ENCODE assay signal across 9 cellular contexts in the genomic region with DNA sequence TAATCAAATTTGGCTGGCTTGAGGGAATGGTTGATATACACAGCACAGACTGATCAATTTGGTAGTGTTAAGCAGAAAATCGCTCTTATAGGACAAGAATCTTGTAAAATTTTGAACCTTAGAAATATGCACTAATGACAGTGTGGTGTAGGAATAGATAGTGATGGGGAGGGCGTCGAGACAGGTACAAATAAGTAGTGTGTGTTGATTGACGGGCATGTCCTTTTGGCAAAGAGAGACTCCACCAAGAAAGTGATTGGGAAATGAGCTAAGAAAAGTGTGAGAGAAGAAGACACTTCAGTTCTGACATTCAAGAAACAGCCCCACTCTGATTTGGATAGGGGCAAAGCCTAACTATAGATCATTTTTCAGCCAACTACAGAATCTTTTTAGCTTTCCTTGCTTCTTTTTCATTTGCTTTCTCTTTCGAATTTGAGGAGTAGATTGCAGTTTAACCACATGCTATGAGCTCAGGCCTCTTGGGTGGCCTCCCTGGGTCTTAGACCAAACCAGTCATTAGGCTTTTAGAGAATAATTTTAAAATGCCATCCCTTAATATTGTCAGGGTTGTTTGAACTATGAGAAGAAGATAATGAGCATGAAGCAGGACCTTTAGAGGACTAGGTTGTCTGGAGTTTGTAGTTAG.
DNase-seq lines count a peak whose midpoint lies in the region; ATAC-seq, FAIRE-seq and TF ChIP-seq lines count a peak whose summit lies in the region.
"Had no signal": no experiment of that assay in that cellular context is flagged by ENCODE, and none has a peak within 500 bp of the region (broad histone marks: within the 10 kb centered on the region; RNA-seq: fewer than 3 reads in every experiment).

No MANE protein-coding gene starts in this region.

- H3K56ac ChIP-seq in H9 (ENCODE audit: insufficient read length, low read depth, low read length): no peak overlapping the region

- TF ChIP-seq CTCF in fibroblast of lung (conservative IDR thresholded peaks at IDR 0.05 in 1 of 2, IDR thresholded peaks at IDR 0.05 in 1 of 2; ENCODE audit: low read depth in 1 of 2, low read length in 2 of 2) (no peak), vagina (IDR thresholded peaks at IDR 0.05) (no peak), H9 (conservative IDR thresholded peaks at IDR 0.05) (no peak)

- no peaks in the 10 kb centered on the region for H4K20me1 ChIP-seq in fibroblast of lung (ENCODE audit: control insufficient read depth, extremely low read depth, insufficient read depth, low read length)
- H4K20me1 ChIP-seq in H9 (ENCODE audit: control insufficient read depth, insufficient read depth, insufficient read length): no peaks in the 10 kb centered on the region

- peak overlapping the region; percentile 2 for H3K4me3 Mint-ChIP-seq in activated naive CD4-positive, alpha-beta T cell treated with anti-CD3 and anti-CD28 coated beads, Interleukin-2, amount 50 U/mL, for 24 hours
- H3K4me3 Mint-ChIP-seq in H9: no peak overlapping the region

- peaks cover 66% of the 10 kb centered on the region for H3K4me1 Mint-ChIP-seq in activated naive CD4-positive, alpha-beta T cell treated with anti-CD3 and anti-CD28 coated beads, Interleukin-2, amount 50 U/mL, for 24 hours
- peaks cover 8 to 12% of the 10 kb centered on the region in 2 experiments for H3K4me1 Mint-ChIP-seq in H9

- FAIRE-seq in GM12892 (lab: Jason Lieb, UNC): no peak

- H2BK15ac ChIP-seq in H9 (ENCODE audit: low read depth, low read length): no peak overlapping the region

- H2BK20ac ChIP-seq in H9 (ENCODE audit: low read depth, low read length, poor library complexity, severe bottlenecking): no peak overlapping the region

- H3K36me3 ChIP-seq in fibroblast of lung (ENCODE audit: control insufficient read depth, insufficient read depth, low read length) (no peaks in the 10 kb centered on the region), vagina (no peaks in the 10 kb centered on the region)

- H3K14ac ChIP-seq in H9 (ENCODE audit: insufficient read depth, low read length): no peak overlapping the region

- H3K27me3 Mint-ChIP-seq in activated naive CD4-positive, alpha-beta T cell treated with anti-CD3 and anti-CD28 coated beads, Interleukin-2, amount 50 U/mL, for 24 hours: no peaks in the 10 kb centered on the region
- peaks cover 1% of the 10 kb centered on the region; the same call in 1 of the 2 replicates for H3K27me3 Mint-ChIP-seq in H9 (ENCODE audit: low read depth)

- H3K4me2 ChIP-seq in fibroblast of lung (ENCODE audit: extremely low read depth, insufficient read depth, low read length): peak overlapping the region; percentile 51
- no peak overlapping the region for H3K4me2 ChIP-seq in H9 (ENCODE audit: insufficient read depth, insufficient read length, low read length)

- no peak overlapping the region for H2AK5ac ChIP-seq in H9 (ENCODE audit: insufficient read length, low read length)

- intact Hi-C loops in vagina (cut with DNase I): no loop called here

- no peaks in the 10 kb centered on the region for H3K79me1 ChIP-seq in H9 (ENCODE audit: insufficient read depth, low read depth, low read length, poor library complexity, severe bottlenecking)

- H3K79me2 ChIP-seq in fibroblast of lung (ENCODE audit: control insufficient read depth, insufficient read depth, low read length): no peaks in the 10 kb centered on the region
- H3K79me2 ChIP-seq in H9 (ENCODE audit: insufficient read depth, low read length): 0 out of 2 replicates have a peak, but pooled peaks cover 4% of the 10 kb centered on the region

- no peak overlapping the region for H3K23ac ChIP-seq in H9 (ENCODE audit: insufficient read length, low read depth, low read length)

- H2BK120ac ChIP-seq in H9 (ENCODE audit: low read depth, low read length, poor library complexity, severe bottlenecking): no peak overlapping the region

- H3K36me3 Mint-ChIP-seq in activated naive CD4-positive, alpha-beta T cell treated with anti-CD3 and anti-CD28 coated beads, Interleukin-2, amount 50 U/mL, for 24 hours: peaks cover 9% of the 10 kb centered on the region
- 0 out of 7 replicates have a peak, but pooled peaks cover 0 to 4% (median 3%) of the 10 kb centered on the region in 3 experiments for H3K36me3 Mint-ChIP-seq in H9 (ENCODE audit: insufficient read depth in 1 of 3, low read depth in 3 of 3)

- DNase-seq in activated naive CD4-positive, alpha-beta T cell treated with Interleukin-2 at 50 U/mL for 16 hours: no peak
- DNase-seq in fibroblast of lung (ENCODE audit: low read depth in 2 of 2) (peak; percentile 62 to 65), vagina (ENCODE audit: extremely low spot score in 2 of 2) (no peak), cerebellar nuclear complex (lab: John Stamatoyannopoulos, UW) (no peak), H9 (no peak), GM12892 (ENCODE audit: insufficient read length) (no peak)

- TF ChIP-seq POLR2A in vagina (IDR thresholded peaks at IDR 0.05): no peak
- no peak for TF ChIP-seq POLR2A in GM12892 (IDR thresholded peaks at IDR 0.05; ENCODE audit: low read depth, low read length)

- H2AFZ ChIP-seq in fibroblast of lung (ENCODE audit: low read length) (peak overlapping the region; percentile 26), H9 (ENCODE audit: low read length) (no peak overlapping the region)

- no peak overlapping the region for H3K9ac ChIP-seq in fibroblast of lung (ENCODE audit: insufficient read depth, low read length)
- H3K9ac ChIP-seq in H9 (ENCODE audit: extremely low read depth, insufficient read length, low read length): no peak overlapping the region

- H3K4me1 ChIP-seq in fibroblast of lung (ENCODE audit: control insufficient read depth, extremely low read depth, insufficient read depth, low read length) (peaks cover 4% of the 10 kb centered on the region), vagina (peaks cover 36% of the 10 kb centered on the region), H9 (ENCODE audit: insufficient read depth, low read length) (no peaks in the 10 kb centered on the region)

- peak; percentile 60 for ATAC-seq in HG03520 (IDR thresholded peaks at IDR 0.05; ENCODE audit: unreplicated experiment)

- no peak overlapping the region for H3K18ac ChIP-seq in H9 (ENCODE audit: insufficient read length, low read depth, low read length)

- peak overlapping the region; percentile 59 for H3K27ac ChIP-seq in fibroblast of lung (ENCODE audit: insufficient read depth, low read length)
- peak overlapping the region; percentile 11 for H3K27ac ChIP-seq in vagina
- H3K27ac ChIP-seq in H9 (ENCODE audit: insufficient read length, low read depth, low read length): no peak overlapping the region

- no peak overlapping the region for H4K8ac ChIP-seq in H9 (replicated peaks; ENCODE audit: insufficient read length, low read depth, low read length)

- H3T11ph ChIP-seq in H9 (ENCODE audit: low read length): no peak overlapping the region

- no peak overlapping the region for H2BK5ac ChIP-seq in H9 (ENCODE audit: insufficient read length, low read length)

- no peak overlapping the region for H2BK12ac ChIP-seq in H9 (ENCODE audit: insufficient read length, low read depth, low read length)

- peak overlapping the region; percentile 81 for H3K27ac Mint-ChIP-seq in activated naive CD4-positive, alpha-beta T cell treated with anti-CD3 and anti-CD28 coated beads, Interleukin-2, amount 50 U/mL, for 24 hours
- peak overlapping the region in 1 of 3 experiments; percentile 9; a peak in 1 of 7 replicates for H3K27ac Mint-ChIP-seq in H9

- H3K27me3 ChIP-seq in fibroblast of lung (ENCODE audit: control insufficient read depth, insufficient read depth, low read length) (no peaks in the 10 kb centered on the region), vagina (no peaks in the 10 kb centered on the region), H9 (ENCODE audit: insufficient read depth, low read length) (no peaks in the 10 kb centered on the region)

- H3K4me3 ChIP-seq in fibroblast of lung (replicated peaks in 1 of 4; ENCODE audit: control extremely low read depth in 1 of 4, insufficient read depth in 1 of 4, low read depth in 3 of 4, low read length in 4 of 4): no peak overlapping the region
- no peak overlapping the region for H3K4me3 ChIP-seq in vagina
- H3K4me3 ChIP-seq: lung had no signal

- no peak overlapping the region for H4K5ac ChIP-seq in H9 (ENCODE audit: insufficient read length, low read depth, low read length)

- no peak overlapping the region for H4K91ac ChIP-seq in H9 (ENCODE audit: insufficient read length, low read depth, low read length)

- no peak overlapping the region for H3K4ac ChIP-seq in H9 (ENCODE audit: low read depth, low read length)

- no peaks in the 10 kb centered on the region for H3K23me2 ChIP-seq in H9 (ENCODE audit: insufficient read length, low read depth, low read length, poor library complexity, severe bottlenecking)

- H3K9me3 Mint-ChIP-seq in activated naive CD4-positive, alpha-beta T cell treated with anti-CD3 and anti-CD28 coated beads, Interleukin-2, amount 50 U/mL, for 24 hours: no peaks in the 10 kb centered on the region
- H3K9me3 Mint-ChIP-seq in H9: no peaks in the 10 kb centered on the region

- WGBS in H9 (ENCODE audit: extremely low coverage, insufficient read length, low lambda C conversion rate): no CpG with 5 or more reads among the region's 5 CpGs

- no peaks in the 10 kb centered on the region for H3K9me3 ChIP-seq in fibroblast of lung (ENCODE audit: control insufficient read depth, insufficient read depth, low read depth, low read length)
- H3K9me3 ChIP-seq in vagina: no peaks in the 10 kb centered on the region
- no peaks in the 10 kb centered on the region for H3K9me3 ChIP-seq in H9 (ENCODE audit: control insufficient read depth, low read depth, low read length)

Comparison
In these comparisons a context has a peak if more than half of its experiments do, and no peak if none do; other contexts are left out.
1. DNase-seq: peak in fibroblast of lung (2 of 2); none in activated naive CD4-positive, alpha-beta T cell treated with Interleukin-2 at 50 U/mL for 16 hours (single experiment), vagina (0 of 2), cerebellar nuclear complex (0 of 2), H9 (single experiment) and GM12892 (single experiment).